ENCODE assay signal across 15 cellular contexts in genomic region chr7:37394158-37394557, GRCh38. TPM values are rescaled to one million over a fixed set of nuclear protein-coding genes. Genes with fewer than 3 reads are reported as not detected.
A peak's percentile ranks its signal among the peaks of the same experiment; 100 is the strongest.
DNase-seq lines count a peak whose midpoint lies in the region; ATAC-seq, FAIRE-seq and TF ChIP-seq lines count a peak whose summit lies in the region.
"Had no signal": no experiment of that assay in that cellular context is flagged by ENCODE, and none has a peak within 500 bp of the region (broad histone marks: within the 10 kb centered on the region; RNA-seq: fewer than 3 reads in every experiment).

No MANE protein-coding gene starts in this region.

- no peak for TF ChIP-seq CTCF in endothelial cell (IDR thresholded peaks at IDR 0.05; ENCODE audit: unreplicated experiment)
- no peak for TF ChIP-seq CTCF in transverse colon (IDR thresholded peaks at IDR 0.05)

- H3K36me3 ChIP-seq in transverse colon = no peaks in the 10 kb centered on the region
- no peaks in the 10 kb centered on the region for H3K36me3 ChIP-seq in CD8-positive, alpha-beta memory T cell (ENCODE audit: insufficient read depth, low read length)
- H3K36me3 ChIP-seq: ovary had no signal

- H3K27ac Mint-ChIP-seq in endothelial cell (ENCODE audit: unreplicated experiment) = peak overlapping the region; percentile 72
- H3K27ac Mint-ChIP-seq in CD8-positive, alpha-beta memory T cell = peak overlapping the region in 2 of 8 donors; percentile 21 to 59
- H3K27ac Mint-ChIP-seq: activated CD4-positive, alpha-beta T cell treated with anti-CD3 and anti-CD28 coated beads for 36 hours; brain had no signal

- peaks cover 16% of the 10 kb centered on the region for H3K36me3 Mint-ChIP-seq in endothelial cell (ENCODE audit: low read depth, unreplicated experiment)
- peaks cover 0 to 10% (median 3%) of the 10 kb centered on the region in 3 donors for H3K36me3 Mint-ChIP-seq in CD8-positive, alpha-beta memory T cell
- H3K36me3 Mint-ChIP-seq: brain had no signal

- intact Hi-C loops in transverse colon (cut with DNase I; ENCODE audit: low total_unique reads) = no loop called here

- ATAC-seq in GM21515 (IDR thresholded peaks at IDR 0.05; ENCODE audit: unreplicated experiment) (peak; percentile 81), HG03095 (IDR thresholded peaks at IDR 0.05; ENCODE audit: unreplicated experiment) (peak; percentile 86), GM18870 (IDR thresholded peaks at IDR 0.05; ENCODE audit: unreplicated experiment) (no peak)
- ATAC-seq: activated CD4-positive, alpha-beta T cell treated with anti-CD3 and anti-CD28 coated beads for 36 hours had no signal

- no peak overlapping the region for H3K4me3 ChIP-seq in transverse colon
- H3K4me3 ChIP-seq in CD8-positive, alpha-beta memory T cell (ENCODE audit: low read length) = no peak overlapping the region
- H3K4me3 ChIP-seq: ovary had no signal

- TF ChIP-seq EP300 in transverse colon (IDR thresholded peaks at IDR 0.05; ENCODE audit: low read depth) = no peak

- H3K4me1 Mint-ChIP-seq in endothelial cell (ENCODE audit: unreplicated experiment) = peaks cover 65% of the 10 kb centered on the region
- peaks cover 67 to 89% (median 80%) of the 10 kb centered on the region in 3 donors for H3K4me1 Mint-ChIP-seq in CD8-positive, alpha-beta memory T cell

- H3K9me3 ChIP-seq in transverse colon = no peaks in the 10 kb centered on the region
- no peaks in the 10 kb centered on the region for H3K9me3 ChIP-seq in CD8-positive, alpha-beta memory T cell (ENCODE audit: low read length)
- H3K9me3 ChIP-seq: ovary had no signal

- H3K27ac ChIP-seq in transverse colon = no peak overlapping the region
- H3K27ac ChIP-seq in CD8-positive, alpha-beta memory T cell (ENCODE audit: low read depth, low read length) = no peak overlapping the region
- H3K27ac ChIP-seq: ovary had no signal

- no peak for DNase-seq in GM12892 (ENCODE audit: insufficient read length)
- DNase-seq in endothelial cell (ENCODE audit: low spot score) = no peak
- DNase-seq in RCC 7860 (ENCODE audit: low spot score) = no peak
- no peak for DNase-seq in transverse colon
- DNase-seq in CD8-positive, alpha-beta memory T cell = no peak
- DNase-seq: activated CD4-positive, alpha-beta T cell treated with anti-CD3 and anti-CD28 coated beads for 36 hours; activated CD8-positive, alpha-beta memory T cell treated with anti-CD3 and anti-CD28 coated beads, Interleukin-2, amount 50 U/mL, for 48 hours; NCI-H146; NCI-H2227 treated with DMSO at 0.1 percent for 48 hours; ovary had no signal

- peaks cover 12% of the 10 kb centered on the region for H3K27me3 Mint-ChIP-seq in endothelial cell (ENCODE audit: unreplicated experiment)
- H3K27me3 Mint-ChIP-seq in CD8-positive, alpha-beta memory T cell = no peaks in the 10 kb centered on the region
- H3K27me3 Mint-ChIP-seq: activated CD4-positive, alpha-beta T cell treated with anti-CD3 and anti-CD28 coated beads for 36 hours; activated naive CD8-positive, alpha-beta T cell; brain had no signal

- H3K27me3 ChIP-seq in transverse colon = no peaks in the 10 kb centered on the region
- no peaks in the 10 kb centered on the region for H3K27me3 ChIP-seq in CD8-positive, alpha-beta memory T cell (ENCODE audit: insufficient read depth, low read length, poor library complexity, severe bottlenecking)
- H3K27me3 ChIP-seq: ovary had no signal

- H3K4me3 Mint-ChIP-seq in endothelial cell (ENCODE audit: unreplicated experiment) = peak overlapping the region; percentile 56
- no peak overlapping the region for H3K4me3 Mint-ChIP-seq in CD8-positive, alpha-beta memory T cell
- H3K4me3 Mint-ChIP-seq: activated CD4-positive, alpha-beta T cell treated with anti-CD3 and anti-CD28 coated beads for 36 hours; activated naive CD8-positive, alpha-beta T cell; brain had no signal

- FAIRE-seq in GM12892 (lab: Jason Lieb, UNC) = peak; percentile 95
- FAIRE-seq in RCC 7860 (lab: Jason Lieb, UNC) = no peak

- H3K9me3 Mint-ChIP-seq in endothelial cell (ENCODE audit: unreplicated experiment) = no peaks in the 10 kb centered on the region
- no peaks in the 10 kb centered on the region for H3K9me3 Mint-ChIP-seq in CD8-positive, alpha-beta memory T cell
- H3K9me3 Mint-ChIP-seq: brain had no signal

- WGBS in transverse colon (ENCODE audit: low coverage in 1 of 2), 2 donors = 67 to 76% methylated on average over 2 of the region's 2 CpGs

- in situ Hi-C loops in transverse colon (cut with MboI; ENCODE audit: low pct_ligation_motif_present in 1 of 4, low pct_unique_long_range_greater_than_20kb in 1 of 4, low sequenced_read_pairs in 3 of 4) = no loop called here

- POLR2A ChIA-PET in CD8-positive, alpha-beta memory T cell (lab: Charles Lee) = no interaction called here

- CTCF ChIA-PET in CD8-positive, alpha-beta memory T cell (lab: Charles Lee) = interaction anchor here (1.8 kb wide), 1 partner anchor 9 kb away, joined by 6 read pairs; no protein-coding TSS in a partner anchor

- peaks cover 0 to 12% (median 0%) of the 10 kb centered on the region in 4 donors for H3K4me1 ChIP-seq in transverse colon
- peaks cover 31% of the 10 kb centered on the region for H3K4me1 ChIP-seq in CD8-positive, alpha-beta memory T cell (ENCODE audit: insufficient read depth, low read length)

- TF ChIP-seq POLR2A in GM12892 (IDR thresholded peaks at IDR 0.05; ENCODE audit: low read depth, low read length) (no peak), transverse colon (IDR thresholded peaks at IDR 0.05) (no peak)

RNA-seq across cellular contexts. Expression of gene ELMO1, which starts 54.5 kb away (rescaled TPM):
- 64.2 TPM for polyA plus RNA-seq in GM12892 (2012; ENCODE audit: missing spikeins)
- total RNA-seq in endothelial cell (ENCODE audit: unreplicated experiment) = 151 TPM
- total RNA-seq in transverse colon = 100 to 1,000 TPM in 1 of 4 donors, 10 to 100 TPM in 3; 24.6 to 120 (median 71.9) TPM
- total RNA-seq in CD8-positive, alpha-beta memory T cell = 10 to 100 TPM; 66.2 to 74.4 TPM
- polyA plus RNA-seq in CD8-positive, alpha-beta memory T cell = 65.6 TPM
